Comparison of ENCODE assay signal across 23 cellular contexts in the genomic region with DNA sequence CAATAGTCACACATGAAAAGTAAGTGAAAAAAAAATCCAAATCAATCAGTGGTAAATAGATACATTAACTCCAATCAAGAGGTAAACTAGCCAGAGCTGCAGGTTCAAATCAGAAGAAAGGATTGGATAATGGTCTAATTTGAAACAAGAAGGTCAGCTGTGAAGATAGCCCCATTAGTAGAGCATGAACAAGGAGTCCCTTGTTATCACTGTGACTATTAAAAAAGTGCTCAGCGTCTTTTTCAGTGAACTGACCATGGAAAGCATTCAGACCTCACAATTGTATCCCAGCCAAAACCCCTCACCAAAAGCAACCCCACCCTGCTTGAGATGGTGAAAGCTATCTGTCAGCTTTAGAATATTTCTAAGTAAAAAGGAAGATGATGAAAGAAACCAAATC.
"Had no signal": no experiment of that assay in that cellular context is flagged by ENCODE, and none has a peak within 500 bp of the region (broad histone marks: within the 10 kb centered on the region; RNA-seq: fewer than 3 reads in every experiment).

No MANE protein-coding gene starts in this region.

- H2AFZ ChIP-seq: PC-9 had no signal

- H3K27me3 ChIP-seq: ascending aorta, cardiac muscle cell, MG63 had no signal

- H3K27ac ChIP-seq: ascending aorta, cardiac muscle cell, PC-9, RWPE1, SK-N-MC had no signal

- H3K4me1 ChIP-seq: ascending aorta had no signal

- H3K36me3 ChIP-seq: ascending aorta, cardiac muscle cell, MG63 had no signal

- H3K9me3 ChIP-seq: ascending aorta, MG63 had no signal

- H3K4me3 ChIP-seq: ascending aorta, cardiac muscle cell, MG63, PC-9, SK-N-MC had no signal

- H3K4me2 ChIP-seq: PC-9 had no signal

- DNase-seq: activated CD4-positive, alpha-beta T cell treated with anti-CD3 and anti-CD28 coated beads, Interleukin-2, amount 10 ng/mL, durations not matched to agents 24 days and 14 days; activated CD4-positive, alpha-beta T cell treated with anti-CD3 and anti-CD28 coated beads, Interleukin-2, amount 50 U/mL, for 4 hours; activated CD8-positive, alpha-beta T cell treated with anti-CD3 and anti-CD28 coated beads for 36 hours; activated gamma-delta T cell; activated naive CD4-positive, alpha-beta T cell treated with Interleukin-2 at 50 U/mL for 16 hours; activated naive CD8-positive, alpha-beta T cell treated with anti-CD3 and anti-CD28 coated beads, Interleukin-2, amount 10 ng/mL, durations not matched to agents 7 days and 5 days; activated T-cell treated with anti-CD3 and anti-CD28 coated beads, Interleukin-2, amount 50 U/mL, for 24 hours; amygdala; Kasumi-1; KG1; MG63; NCI-H1048; NCI-H1105 treated with DMSO at 0.1 percent for 48 hours; NCI-H1436 treated with DMSO at 0.1 percent for 48 hours; NCI-H1694 treated with DMSO at 0.1 percent for 48 hours; NCI-H2029; NCI-H345; NCI-H524 treated with DMSO at 0.1 percent for 48 hours; PC-9 had no signal
